ENCODE assay signal across 7 cellular contexts in the genomic region with DNA sequence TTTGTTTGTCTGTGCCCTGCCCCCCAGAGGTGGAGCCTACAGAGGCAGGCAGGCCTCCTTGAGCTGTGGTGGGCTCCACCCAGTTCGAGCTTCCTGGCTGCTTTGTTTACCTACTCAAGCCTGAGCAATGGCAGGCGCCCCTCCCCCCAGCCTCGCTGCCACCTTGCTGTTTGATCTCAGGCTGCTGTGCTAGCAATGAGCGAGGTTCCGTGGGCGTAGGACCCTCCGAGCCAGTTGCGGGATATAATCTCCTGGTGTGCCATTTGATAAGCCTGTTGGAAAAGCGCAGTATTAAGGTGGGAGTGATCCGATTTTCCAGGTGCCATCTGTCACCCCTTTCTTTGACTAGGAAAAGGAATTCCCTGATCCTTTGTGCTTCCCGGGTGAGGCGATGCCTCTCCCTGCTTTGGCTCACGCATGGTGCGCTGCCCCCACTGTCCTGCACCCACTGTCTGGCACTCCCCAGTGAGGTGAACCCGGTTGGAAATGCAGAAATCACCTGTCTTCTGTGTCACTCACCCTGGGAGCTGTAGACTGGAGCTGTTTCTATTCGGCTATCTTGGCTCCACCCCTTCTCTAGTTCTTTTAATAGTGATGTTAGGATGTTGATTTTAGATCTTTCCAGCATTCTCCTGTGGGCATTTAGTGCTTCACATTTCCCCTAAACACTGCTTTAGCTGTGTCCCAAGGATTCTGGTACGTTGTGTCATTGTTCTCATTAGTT.
A peak's percentile ranks its signal among the peaks of the same experiment; 100 is the strongest.
DNase-seq lines count a peak whose midpoint lies in the region; ATAC-seq, FAIRE-seq and TF ChIP-seq lines count a peak whose summit lies in the region.
"Not testable (repeated sequence)": the region's sequence is repeated elsewhere in the genome, so short reads cannot be mapped to it uniquely, and the experiment has no call there.

No MANE protein-coding gene starts in this region.

- H3K79me1 ChIP-seq in H9 (ENCODE audit: insufficient read depth, low read depth, low read length, poor library complexity, severe bottlenecking) = not testable (repeated sequence)

- H3K27ac Mint-ChIP-seq in H9 = peak overlapping the region in 1 of 3 experiments; percentile 44; a peak in 1 of 7 replicates

- not testable (repeated sequence) for H3K9ac ChIP-seq in H9 (ENCODE audit: extremely low read depth, insufficient read length, low read length); colonic mucosa (ENCODE audit: low read depth in 2 of 2, low read length in 2 of 2)

- FAIRE-seq in pancreas (lab: Jason Lieb, UNC) = not testable (repeated sequence)

- H3K18ac ChIP-seq in H9 (ENCODE audit: insufficient read length, low read depth, low read length) = not testable (repeated sequence)

- in situ Hi-C loops in Caki2 (cut with HindIII; ENCODE audit: low pct_unique_long_range_greater_than_20kb, low sequenced_read_pairs) = not testable (repeated sequence)

- H2BK15ac ChIP-seq in H9 (ENCODE audit: low read depth, low read length) = not testable (repeated sequence)

- not testable (repeated sequence) for TF ChIP-seq CTCF in H9 (conservative IDR thresholded peaks at IDR 0.05); colonic mucosa (IDR thresholded peaks at IDR 0.05); pancreas (IDR thresholded peaks at IDR 0.05)

- not testable (repeated sequence) for H2BK20ac ChIP-seq in H9 (ENCODE audit: low read depth, low read length, poor library complexity, severe bottlenecking)

- H3K23ac ChIP-seq in H9 (ENCODE audit: insufficient read length, low read depth, low read length) = not testable (repeated sequence)

- not testable (repeated sequence) for H3K36me3 ChIP-seq in colonic mucosa, pancreas

- not testable (repeated sequence) for H3K4me1 ChIP-seq in H9 (ENCODE audit: insufficient read depth, low read length); colonic mucosa; pancreas

- not testable (repeated sequence) for H3K4me2 ChIP-seq in H9 (ENCODE audit: insufficient read depth, insufficient read length, low read length)

- not testable (repeated sequence) for H3K9me3 ChIP-seq in H9 (ENCODE audit: control insufficient read depth, low read depth, low read length); colonic mucosa; pancreas

- H4K91ac ChIP-seq in H9 (ENCODE audit: insufficient read length, low read depth, low read length) = not testable (repeated sequence)

- not testable (repeated sequence) for H3K4me3 Mint-ChIP-seq in H9

- ATAC-seq in pancreas = peak in 1 of 4 donors; percentile 55

- H2AFZ ChIP-seq in H9 (ENCODE audit: low read length) = not testable (repeated sequence)

- H2BK5ac ChIP-seq in H9 (ENCODE audit: insufficient read length, low read length) = not testable (repeated sequence)

- DNase-seq in Caki2 (ENCODE audit: low read depth) (peak; percentile 49), H9 (peak; percentile 41), LoVo (ENCODE audit: low spot score) (peak; percentile 28), NCI-H69 (lab: John Stamatoyannopoulos, UW) (peak; percentile 40), RPMI8226 (peak; percentile 38), colonic mucosa (peak; percentile 78), pancreas (peak in 4 of 6 donors; percentile 18 to 61 (median 31))

- not testable (repeated sequence) for H3K14ac ChIP-seq in H9 (ENCODE audit: insufficient read depth, low read length)

- H2BK120ac ChIP-seq in H9 (ENCODE audit: low read depth, low read length, poor library complexity, severe bottlenecking) = not testable (repeated sequence)

- H2AK5ac ChIP-seq in H9 (ENCODE audit: insufficient read length, low read length) = not testable (repeated sequence)

- not testable (repeated sequence) for H4K8ac ChIP-seq in H9 (replicated peaks; ENCODE audit: insufficient read length, low read depth, low read length)

- WGBS in H9 (ENCODE audit: extremely low coverage, insufficient read length, low lambda C conversion rate) = no CpG with 5 or more reads among the region's 17 CpGs
- WGBS in pancreas, 2 donors = 73 to 83% methylated on average over 17 of the region's 17 CpGs

- intact Hi-C loops in colonic mucosa (cut with DNase I); pancreas (cut with DNase I): not testable (repeated sequence)

- H3K23me2 ChIP-seq in H9 (ENCODE audit: insufficient read length, low read depth, low read length, poor library complexity, severe bottlenecking) = not testable (repeated sequence)

- H3K4ac ChIP-seq in H9 (ENCODE audit: low read depth, low read length) = not testable (repeated sequence)

- not testable (repeated sequence) for H4K20me1 ChIP-seq in H9 (ENCODE audit: control insufficient read depth, insufficient read depth, insufficient read length)

- H3K79me2 ChIP-seq in H9 (ENCODE audit: insufficient read depth, low read length) = not testable (repeated sequence)

- H3K4me1 Mint-ChIP-seq in H9 = peaks cover 20 to 21% of the 10 kb centered on the region in 2 experiments

- H3K27me3 ChIP-seq in H9 (ENCODE audit: insufficient read depth, low read length); colonic mucosa; pancreas: not testable (repeated sequence)

- not testable (repeated sequence) for H4K5ac ChIP-seq in H9 (ENCODE audit: insufficient read length, low read depth, low read length)

- not testable (repeated sequence) for H3K27ac ChIP-seq in H9 (ENCODE audit: insufficient read length, low read depth, low read length); colonic mucosa; pancreas

- H2BK12ac ChIP-seq in H9 (ENCODE audit: insufficient read length, low read depth, low read length) = not testable (repeated sequence)

- peak overlapping the region; percentile 15 for H3K4me3 ChIP-seq in colonic mucosa
- H3K4me3 ChIP-seq in pancreas = peak overlapping the region in 1 of 4 donors; percentile 17

- not testable (repeated sequence) for H3K56ac ChIP-seq in H9 (ENCODE audit: insufficient read length, low read depth, low read length)

- not testable (repeated sequence) for H3T11ph ChIP-seq in H9 (ENCODE audit: low read length)

- H3K9me3 Mint-ChIP-seq in H9 = peaks cover 41 to 46% of the 10 kb centered on the region in 2 experiments

- H3K27me3 Mint-ChIP-seq in H9 (ENCODE audit: low read depth) = not testable (repeated sequence)

- peaks cover 23 to 53% (median 23%) of the 10 kb centered on the region in 3 experiments for H3K36me3 Mint-ChIP-seq in H9 (ENCODE audit: insufficient read depth in 1 of 3, low read depth in 3 of 3)

Comparison
In these comparisons a context has a peak if more than half of its experiments do, and no peak if none do; other contexts are left out.
1. DNase-seq: peak in every context shown above with its lines; median percentile 78 in colonic mucosa; 49 in Caki2; 41 in H9; 40 in NCI-H69; 38 in RPMI8226; 31 in pancreas; 28 in LoVo.